ENCODE assay signal across 32 cellular contexts in genomic region chr4:150820409-150820808, GRCh38.
"Had no signal": no experiment of that assay in that cellular context is flagged by ENCODE, and none has a peak within 500 bp of the region (broad histone marks: within the 10 kb centered on the region; RNA-seq: fewer than 3 reads in every experiment).

No MANE protein-coding gene starts in this region.

- H3K36me3 ChIP-seq: adrenal gland, gastrocnemius medialis had no signal

- H3K4me1 ChIP-seq: esophagus muscularis mucosa, gastrocnemius medialis had no signal

- ATAC-seq: activated CD4-positive, CD25-positive, alpha-beta regulatory T cell treated with anti-CD3 and anti-CD28 coated beads, Interleukin-2, amount 50 U/mL, for 24 hours; activated CD8-positive, alpha-beta T cell treated with anti-CD3 and anti-CD28 coated beads for 36 hours; activated naive CD8-positive, alpha-beta T cell treated with anti-CD3 and anti-CD28 coated beads, Interleukin-2, amount 50 U/mL, for 24 hours; activated T-cell treated with anti-CD3 and anti-CD28 coated beads, Interleukin-2, amount 50 U/mL, for 4 hours; activated T-helper 17 cell treated with anti-CD3 and anti-CD28 coated beads, Interleukin-2, amount 50 U/mL, for 72 hours; body of pancreas; effector memory CD8-positive, alpha-beta T cell; foreskin keratinocyte; gastrocnemius medialis; heart left ventricle; T-helper 17 cell had no signal

- H3K27me3 ChIP-seq: adrenal gland, body of pancreas, esophagus muscularis mucosa, foreskin keratinocyte, gastrocnemius medialis, heart left ventricle had no signal

- DNase-seq: activated B cell treated with CpG ODN at 0.5 μM for 24 hours; activated CD4-positive, alpha-beta T cell treated with anti-CD3 and anti-CD28 coated beads for 48 hours; activated CD4-positive, alpha-beta T cell treated with anti-CD3 and anti-CD28 coated beads, Interleukin-2, amount 50 U/mL, for 1 hour; activated CD4-positive, alpha-beta T cell treated with anti-CD3 and anti-CD28 coated beads, Interleukin-2, amount 50 U/mL, for 48 hours; activated CD8-positive, alpha-beta memory T cell treated with anti-CD3 and anti-CD28 coated beads for 24 hours; activated CD8-positive, alpha-beta T cell treated with anti-CD3 and anti-CD28 coated beads for 36 hours; activated effector memory CD4-positive, alpha-beta T cell treated with Interleukin-2 at 50 U/mL for 16 hours; activated gamma-delta T cell treated with Interleukin-2 at 50 U/mL for 16 hours; activated naive CD4-positive, alpha-beta T cell treated with Interleukin-2 at 50 U/mL for 16 hours; activated naive CD8-positive, alpha-beta T cell treated with anti-CD3 and anti-CD28 coated beads for 36 hours; activated naive CD8-positive, alpha-beta T cell treated with anti-CD3 and anti-CD28 coated beads, Interleukin-2, amount 50 U/mL, for 24 hours; activated T-cell treated with anti-CD3 and anti-CD28 coated beads, Interleukin-2, amount 50 U/mL, for 4 hours; adrenal gland; amygdala; aorta; body of pancreas; caudate nucleus; cortex of kidney; dermis blood vessel endothelial cell; effector CD4-positive, alpha-beta T cell; effector memory CD8-positive, alpha-beta T cell; erythroblast; foreskin keratinocyte; gastrocnemius medialis; glutamatergic neuron; heart left ventricle; T-helper 17 cell; T1000; WERI-Rb-1 had no signal

- H3K9me3 ChIP-seq: adrenal gland, body of pancreas, esophagus muscularis mucosa, gastrocnemius medialis had no signal

- H3K27ac ChIP-seq: body of pancreas, esophagus muscularis mucosa, foreskin keratinocyte, gastrocnemius medialis, heart left ventricle, WERI-Rb-1 had no signal

- H3K4me3 ChIP-seq: adrenal gland, body of pancreas, esophagus muscularis mucosa, gastrocnemius medialis, heart left ventricle had no signal
